In genomic region chr18:8847900-8848299, GRCh38 we compare ENCODE assay signal across 16 cellular contexts.
DNase-seq lines count a peak whose midpoint lies in the region; ATAC-seq and TF ChIP-seq lines count a peak whose summit lies in the region.
"Had no signal": no experiment of that assay in that cellular context is flagged by ENCODE, and none has a peak within 500 bp of the region (broad histone marks: within the 10 kb centered on the region; RNA-seq: fewer than 3 reads in every experiment).

No MANE protein-coding gene starts in this region.

- ATAC-seq in left lobe of liver (peak; percentile 82), HG03442 (IDR thresholded peaks at IDR 0.05; ENCODE audit: unreplicated experiment) (no peak)
- ATAC-seq: HepG2 had no signal

- H3K4me3 ChIP-seq in AG10803 (ENCODE audit: low read length): no peak overlapping the region
- H3K4me3 ChIP-seq in fibroblast of the aortic adventitia (ENCODE audit: low read depth, low read length): no peak overlapping the region
- H3K4me3 ChIP-seq: MG63, PC-9 had no signal

- DNase-seq in AG10803 (ENCODE audit: low read depth): peak; percentile 83
- peak; percentile 32 for DNase-seq in NCI-H446 treated with DMSO at 0.1 percent for 48 hours (lab: John Stamatoyannopoulos, UW)
- peak; percentile 49 for DNase-seq in fibroblast of the aortic adventitia (ENCODE audit: low read depth)
- DNase-seq in left lobe of liver (ENCODE audit: low spot score): peak; percentile 52
- DNase-seq in NCI-H748 treated with DMSO at 0.1 percent for 48 hours (lab: John Stamatoyannopoulos, UW): no peak
- DNase-seq in pons (ENCODE audit: low spot score): no peak
- no peak for DNase-seq in activated CD4-positive, alpha-beta T cell treated with anti-CD3 and anti-CD28 coated beads for 4 hours
- DNase-seq: BE2C; CD4-positive, alpha-beta memory T cell; HFFc6; MG63; NCI-H1092 treated with DMSO at 0.1 percent for 48 hours; NCI-H187; PC-9 had no signal

- no peak for TF ChIP-seq CTCF in AG10803 (conservative IDR thresholded peaks at IDR 0.05; ENCODE audit: low read length)
- TF ChIP-seq CTCF in fibroblast of the aortic adventitia (IDR thresholded peaks at IDR 0.05; ENCODE audit: insufficient read depth, low read length): no peak

Comparison
In these comparisons a context has a peak if more than half of its experiments do, and no peak if none do; other contexts are left out.
1. DNase-seq: peak in AG10803 (single experiment), NCI-H446 treated with DMSO at 0.1 percent for 48 hours (single experiment), fibroblast of the aortic adventitia (single experiment) and left lobe of liver (single experiment); none in NCI-H748 treated with DMSO at 0.1 percent for 48 hours (single experiment), pons (single experiment) and activated CD4-positive, alpha-beta T cell treated with anti-CD3 and anti-CD28 coated beads for 4 hours (0 of 2).